In genomic region chr18:55064073-55064472, GRCh38 we compare ENCODE assay signal across 18 cellular contexts.
A peak's percentile ranks its signal among the peaks of the same experiment; 100 is the strongest.
DNase-seq lines count a peak whose midpoint lies in the region; ATAC-seq, FAIRE-seq and TF ChIP-seq lines count a peak whose summit lies in the region.
"Had no signal": no experiment of that assay in that cellular context is flagged by ENCODE, and none has a peak within 500 bp of the region (broad histone marks: within the 10 kb centered on the region; RNA-seq: fewer than 3 reads in every experiment).

No MANE protein-coding gene starts in this region.

- TF ChIP-seq POLR2A in HepG2 (IDR thresholded peaks at IDR 0.05; ENCODE audit: insufficient read depth in 1 of 2, low read depth in 2 of 2, low read length in 2 of 2) = no peak
- TF ChIP-seq POLR2A in right lobe of liver (IDR thresholded peaks at IDR 0.05) = no peak

- TF ChIP-seq CTCF in HepG2 (CRISPR knock-in tag; IDR thresholded peaks at IDR 0.05) (no peak), right lobe of liver (IDR thresholded peaks at IDR 0.05) (no peak), OCI-LY3 (IDR thresholded peaks at IDR 0.05; ENCODE audit: low read depth, low read length) (no peak), mesothelial cell of epicardium (IDR thresholded peaks at IDR 0.05; ENCODE audit: unreplicated experiment) (no peak)

- POLR2A ChIA-PET in HepG2 (lab: Yijun Ruan, JAX) = no interaction called here

- 14% methylated on average over 4 of the region's 4 CpGs for WGBS in HepG2 (ENCODE audit: low lambda C conversion rate)
- WGBS in right lobe of liver (ENCODE audit: insufficient coverage, low coverage, low lambda C conversion rate, missing lambda C conversion rate) = 49% methylated on average over 4 of the region's 4 CpGs

- H3K27me3 ChIP-seq in HepG2 (ENCODE audit: control insufficient read depth in 1 of 2, insufficient read depth in 2 of 2, low read length in 2 of 2) (no peaks in the 10 kb centered on the region), right lobe of liver (no peaks in the 10 kb centered on the region), OCI-LY3 (ENCODE audit: low read depth, low read length) (no peaks in the 10 kb centered on the region)
- H3K27me3 ChIP-seq: BLaER1 treated with 17β-estradiol and CSF1 and Interleukin-3, amounts not matched to agents 10 nM and 100 nM had no signal

- TF ChIP-seq RAD21 in HepG2 (CRISPR knock-in tag; IDR thresholded peaks at IDR 0.05) = no peak

- H3K36me3 ChIP-seq in HepG2 (replicated peaks in 1 of 2; ENCODE audit: control insufficient read depth in 1 of 2, insufficient read depth in 2 of 2, low read length in 2 of 2) (no peaks in the 10 kb centered on the region), right lobe of liver (no peaks in the 10 kb centered on the region), OCI-LY3 (replicated peaks; ENCODE audit: low read depth, low read length) (peaks cover 20% of the 10 kb centered on the region)
- H3K36me3 ChIP-seq: BLaER1 treated with 17β-estradiol and CSF1 and Interleukin-3, amounts not matched to agents 10 nM and 100 nM; HAP-1 had no signal

- H3K27ac ChIP-seq in HepG2 (ENCODE audit: extremely low read length, insufficient read depth, low read length) (no peak overlapping the region), right lobe of liver (no peak overlapping the region), OCI-LY3 (ENCODE audit: low read length) (peak overlapping the region; percentile 92)
- H3K27ac ChIP-seq: 22Rv1; BLaER1 treated with 17β-estradiol and CSF1 and Interleukin-3, amounts not matched to agents 10 nM and 100 nM; GM23248 had no signal

- no peak for FAIRE-seq in HepG2 (lab: Jason Lieb, UNC)
- FAIRE-seq: GM12892 had no signal

- H3K4me3 Mint-ChIP-seq in memory B cell = no peak overlapping the region
- H3K4me3 Mint-ChIP-seq in mesothelial cell of epicardium = no peak overlapping the region
- H3K4me3 Mint-ChIP-seq: CD8-positive, alpha-beta T cell had no signal

- H3K4me1 ChIP-seq in HepG2 (ENCODE audit: insufficient read depth, low read length) (no peaks in the 10 kb centered on the region), right lobe of liver (no peaks in the 10 kb centered on the region), OCI-LY3 (ENCODE audit: low read length) (peaks cover 70% of the 10 kb centered on the region)
- H3K4me1 ChIP-seq: BLaER1 treated with 17β-estradiol and CSF1 and Interleukin-3, amounts not matched to agents 10 nM and 100 nM; HAP-1 had no signal

- no peak overlapping the region for H2AFZ ChIP-seq in HepG2 (ENCODE audit: low read length)
- H2AFZ ChIP-seq in OCI-LY3 (ENCODE audit: low read depth, low read length) = peak overlapping the region; percentile 22; the same call in 1 of the 2 replicates
- H2AFZ ChIP-seq: GM23248 had no signal

- peaks cover 2% of the 10 kb centered on the region for H3K36me3 Mint-ChIP-seq in memory B cell
- no peaks in the 10 kb centered on the region for H3K36me3 Mint-ChIP-seq in mesothelial cell of epicardium
- H3K36me3 Mint-ChIP-seq: CD8-positive, alpha-beta T cell had no signal

- no peak for DNase-seq in HepG2 (ENCODE audit: low spot score)
- DNase-seq in right lobe of liver = no peak
- DNase-seq in memory B cell (ENCODE audit: low spot score in 2 of 2) = no peak
- DNase-seq in mesothelial cell of epicardium (ENCODE audit: low spot score in 2 of 2, unreplicated experiment in 2 of 2) = no peak
- no peak for DNase-seq in central memory CD4-positive, alpha-beta T cell
- DNase-seq: Calu3; CD8-positive, alpha-beta T cell; DMS 273 treated with DMSO at 0.1 percent for 48 hours; DMS53; DND-41; EL; GM23248 had no signal

- H3K27me3 Mint-ChIP-seq in memory B cell (no peaks in the 10 kb centered on the region), mesothelial cell of epicardium (ENCODE audit: low read depth) (no peaks in the 10 kb centered on the region)

- H3K4me2 ChIP-seq in HepG2 (ENCODE audit: low read depth, low read length) (no peak overlapping the region), OCI-LY3 (ENCODE audit: low read length) (peak overlapping the region; percentile 69)
- H3K4me2 ChIP-seq: BLaER1 treated with 17β-estradiol and CSF1 and Interleukin-3, amounts not matched to agents 10 nM and 100 nM had no signal

- intact Hi-C loops in HepG2 (cut with micrococcal nuclease; ENCODE audit: unreplicated experiment) = no loop called here
- intact Hi-C loops in right lobe of liver (cut with DNase I) = no loop called here

- no TSS peak for BruUV-seq in HepG2 (replicated peaks; lab: Mats Ljungman, UMichigan)

- H3K27ac Mint-ChIP-seq in memory B cell (peak overlapping the region; percentile 90), mesothelial cell of epicardium (no peak overlapping the region)
- H3K27ac Mint-ChIP-seq: CD8-positive, alpha-beta T cell had no signal

- H3K4me1 Mint-ChIP-seq in memory B cell (peaks cover 16% of the 10 kb centered on the region), mesothelial cell of epicardium (peaks cover 10% of the 10 kb centered on the region)

- ATAC-seq in HepG2 (no peak), right lobe of liver (no peak), memory B cell (ENCODE audit: low read depth) (no peak), SK-N-SH treated with all-trans-retinoic acid at 6 μM for 48 hours (no peak)
- ATAC-seq: CD8-positive, alpha-beta T cell had no signal

- H4K20me1 ChIP-seq in HepG2 (ENCODE audit: insufficient read depth, low read length) (no peaks in the 10 kb centered on the region), OCI-LY3 (ENCODE audit: insufficient read depth, low read length) (no peaks in the 10 kb centered on the region)
- H4K20me1 ChIP-seq: BLaER1 treated with 17β-estradiol and CSF1 and Interleukin-3, amounts not matched to agents 10 nM and 100 nM had no signal

- H3K9ac ChIP-seq in HepG2 (ENCODE audit: insufficient read depth, low read depth, low read length) (no peak overlapping the region), OCI-LY3 (ENCODE audit: low read length) (peak overlapping the region; percentile 79)
- H3K9ac ChIP-seq: BLaER1 treated with 17β-estradiol and CSF1 and Interleukin-3, amounts not matched to agents 10 nM and 100 nM; GM23248 had no signal

- H3K4me3 ChIP-seq in HepG2 (replicated peaks in 1 of 3; ENCODE audit: insufficient read depth in 1 of 3, low read depth in 2 of 3, low read length in 3 of 3) = no peak overlapping the region
- no peak overlapping the region for H3K4me3 ChIP-seq in right lobe of liver
- H3K4me3 ChIP-seq in OCI-LY3 (ENCODE audit: low read length) = peak overlapping the region; percentile 41
- H3K4me3 ChIP-seq: BLaER1 treated with 17β-estradiol and CSF1 and Interleukin-3, amounts not matched to agents 10 nM and 100 nM; GM23248; HAP-1 had no signal

- no peaks in the 10 kb centered on the region for H3K9me3 Mint-ChIP-seq in memory B cell
- peaks cover 10% of the 10 kb centered on the region for H3K9me3 Mint-ChIP-seq in mesothelial cell of epicardium
- H3K9me3 Mint-ChIP-seq: CD8-positive, alpha-beta T cell had no signal

- in situ Hi-C loops in HepG2 (cut with HindIII; ENCODE audit: extremely low pct_ligation_motif_present, low pct_unique_long_range_greater_than_20kb) = no loop called here

- CTCF ChIA-PET in HepG2 (lab: Yijun Ruan, JAX; ENCODE audit: low intra/inter-chr PET ratio, low total read pairs) = no interaction called here

- no peak for TF ChIP-seq EP300 in HepG2 (IDR thresholded peaks at IDR 0.05; ENCODE audit: low read depth in 2 of 2, low read length in 2 of 2)
- no peak for TF ChIP-seq EP300 in HepG2 (CRISPR knock-in tag; IDR thresholded peaks at IDR 0.05; ENCODE audit: borderline replicate concordance)

- H3K9me3 ChIP-seq in HepG2 (ENCODE audit: low read length) (no peaks in the 10 kb centered on the region), right lobe of liver (no peaks in the 10 kb centered on the region), OCI-LY3 (ENCODE audit: insufficient read depth, low read length) (peaks cover 12% of the 10 kb centered on the region; the same call in 1 of the 2 replicates)
- H3K9me3 ChIP-seq: BLaER1 treated with 17β-estradiol and CSF1 and Interleukin-3, amounts not matched to agents 10 nM and 100 nM; HAP-1 had no signal

- H3K79me2 ChIP-seq in HepG2 (ENCODE audit: insufficient read depth, low read length) = no peaks in the 10 kb centered on the region
- H3K79me2 ChIP-seq in OCI-LY3 (ENCODE audit: low read length) = no peaks in the 10 kb centered on the region

TF ChIP-seq in HepG2, 621 proteins besides CTCF, POLR2A, EP300 and RAD21:
- peak; percentile 15 to 54; a peak in 2 of 4 replicates for TF ChIP-seq MAFK (conservative IDR thresholded peaks at IDR 0.05 in 1 of 2, IDR thresholded peaks at IDR 0.05 in 1 of 2; ENCODE audit: low read length in 2 of 2)
- TF ChIP-seq, protein P1, sequence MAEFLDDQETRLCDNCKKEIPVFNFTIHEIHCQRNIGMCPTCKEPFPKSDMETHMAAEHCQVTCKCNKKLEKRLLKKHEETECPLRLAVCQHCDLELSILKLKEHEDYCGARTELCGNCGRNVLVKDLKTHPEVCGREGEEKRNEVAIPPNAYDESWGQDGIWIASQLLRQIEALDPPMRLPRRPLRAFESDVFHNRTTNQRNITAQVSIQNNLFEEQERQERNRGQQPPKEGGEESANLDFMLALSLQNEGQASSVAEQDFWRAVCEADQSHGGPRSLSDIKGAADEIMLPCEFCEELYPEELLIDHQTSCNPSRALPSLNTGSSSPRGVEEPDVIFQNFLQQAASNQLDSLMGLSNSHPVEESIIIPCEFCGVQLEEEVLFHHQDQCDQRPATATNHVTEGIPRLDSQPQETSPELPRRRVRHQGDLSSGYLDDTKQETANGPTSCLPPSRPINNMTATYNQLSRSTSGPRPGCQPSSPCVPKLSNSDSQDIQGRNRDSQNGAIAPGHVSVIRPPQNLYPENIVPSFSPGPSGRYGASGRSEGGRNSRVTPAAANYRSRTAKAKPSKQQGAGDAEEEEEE (CRISPR knock-in tag; IDR thresholded peaks at IDR 0.05; ENCODE audit: borderline replicate concordance) = no peak

TF ChIP-seq in SK-N-SH treated with all-trans-retinoic acid at 6 μM for 48 hours, 23 proteins besides CTCF, POLR2A, EP300 and RAD21 (continues in another document):
- TF ChIP-seq ZC3H10 (CRISPR knock-in tag; IDR thresholded peaks at IDR 0.05) = no peak
